1 cellular context compared by ENCODE assay signal in genomic region chr2:105405291-105405690, GRCh38.
TF ChIP-seq lines count a peak whose summit lies in the region.

No MANE protein-coding gene starts in this region.

TF ChIP-seq in HEK293, 187 proteins besides CTCF, POLR2A, EP300 and RAD21 (continued from another document):
- TF ChIP-seq PBX3 (CRISPR knock-in tag; IDR thresholded peaks at IDR 0.05) = no peak
- TF ChIP-seq ZNF140 (tag by site-specific recombination; IDR thresholded peaks at IDR 0.05) = no peak
- peak; percentile 23; the same call in 1 of the 2 replicates for TF ChIP-seq GLIS1 (tag by site-specific recombination; IDR thresholded peaks at IDR 0.05)
- TF ChIP-seq PATZ1 (tag by site-specific recombination; IDR thresholded peaks at IDR 0.05) = no peak
